8 cellular contexts compared by ENCODE assay signal in genomic region chr18:8389391-8390340, GRCh38.
A peak's percentile ranks its signal among the peaks of the same experiment; 100 is the strongest.
DNase-seq lines count a peak whose midpoint lies in the region; ATAC-seq, FAIRE-seq and TF ChIP-seq lines count a peak whose summit lies in the region.

No MANE protein-coding gene starts in this region.

- H3K4me1 ChIP-seq in Karpas-422 (ENCODE audit: low read length) (no peaks in the 10 kb centered on the region), H1 (replicated peaks in 1 of 4; ENCODE audit: control insufficient read depth in 3 of 4, insufficient read depth in 4 of 4, low read length in 3 of 4) (no peaks in the 10 kb centered on the region), lower lobe of right lung (no peaks in the 10 kb centered on the region), transverse colon (no peaks in the 10 kb centered on the region)

- no peak overlapping the region for H3K23ac ChIP-seq in H1 (ENCODE audit: insufficient read length)

- H3K4me2 ChIP-seq in Karpas-422 (ENCODE audit: low read depth, low read length, poor library complexity, severe bottlenecking) (no peak overlapping the region), H1 (ENCODE audit: insufficient read depth in 1 of 2, low read depth in 2 of 2, low read length in 2 of 2) (no peak overlapping the region)

- no peak overlapping the region; the same call in 1 of the 2 replicates for H3K18ac ChIP-seq in H1 (ENCODE audit: extremely low read depth, low read length)

- no peak overlapping the region for H3K9ac ChIP-seq in Karpas-422 (ENCODE audit: low read length)
- H3K9ac ChIP-seq in H1 (replicated peaks in 1 of 4; ENCODE audit: extremely low read depth in 1 of 4, low read depth in 3 of 4, low read length in 3 of 4) = no peak overlapping the region

- FAIRE-seq in H1 (lab: Jason Lieb, UNC) = peak; percentile 98

- TF ChIP-seq POLR2A in H1 (IDR thresholded peaks at IDR 0.05; ENCODE audit: control extremely low read depth in 1 of 2, low read depth in 2 of 2, low read length in 2 of 2) (no peak), transverse colon (IDR thresholded peaks at IDR 0.05) (no peak)

- no peaks in the 10 kb centered on the region for H3K9me3 ChIP-seq in Karpas-422 (ENCODE audit: low read length)
- H3K9me3 ChIP-seq in H1 (ENCODE audit: insufficient read depth in 2 of 2, low read depth in 1 of 2, low read length in 1 of 2) = no peaks in the 10 kb centered on the region
- no peaks in the 10 kb centered on the region for H3K9me3 ChIP-seq in lower lobe of right lung
- no peaks in the 10 kb centered on the region for H3K9me3 ChIP-seq in transverse colon

- no peak overlapping the region for H2BK5ac ChIP-seq in H1 (ENCODE audit: low read depth, low read length)

- ATAC-seq in lower lobe of right lung = peak; percentile 88 to 91

- H4K20me1 ChIP-seq in Karpas-422 (ENCODE audit: insufficient read depth, low read depth, low read length) (no peaks in the 10 kb centered on the region), H1 (replicated peaks in 1 of 2; ENCODE audit: control insufficient read depth in 1 of 2, insufficient read depth in 2 of 2, low read length in 2 of 2) (no peaks in the 10 kb centered on the region)

- TF ChIP-seq RAD21 in H1 (IDR thresholded peaks at IDR 0.05 in 1 of 2, conservative IDR thresholded peaks at IDR 0.05 in 1 of 2; ENCODE audit: low read depth in 2 of 2, low read length in 2 of 2) = peak; percentile 93 to 94

- H2BK12ac ChIP-seq in H1 (ENCODE audit: low read depth, low read length) = peak overlapping the region; percentile 65; the same call in 1 of the 2 replicates

- H2BK15ac ChIP-seq in H1 (ENCODE audit: low read length) = no peak overlapping the region

- in situ Hi-C loops in transverse colon (cut with MboI; ENCODE audit: low pct_ligation_motif_present in 1 of 4, low pct_unique_long_range_greater_than_20kb in 1 of 4, low sequenced_read_pairs in 3 of 4) = loop anchor here in 2 of 4 donors (25.0 kb wide), 2 partner anchors 602 to 1127 kb away; no protein-coding TSS in a partner anchor

- no peak overlapping the region for H2BK120ac ChIP-seq in H1 (replicated peaks; ENCODE audit: low read depth, low read length)

- H3K79me1 ChIP-seq in H1 (ENCODE audit: low read depth, low read length) = no peaks in the 10 kb centered on the region

- no peak overlapping the region for H4K91ac ChIP-seq in H1 (replicated peaks; ENCODE audit: insufficient read length, low read length)

- no peak for TF ChIP-seq EP300 in H1 (IDR thresholded peaks at IDR 0.05; ENCODE audit: borderline replicate concordance in 1 of 2, low read depth in 2 of 2, low read length in 2 of 2)
- TF ChIP-seq EP300 in transverse colon (IDR thresholded peaks at IDR 0.05; ENCODE audit: low read depth) = no peak

- no peaks in the 10 kb centered on the region for H3K23me2 ChIP-seq in H1 (ENCODE audit: low read depth, low read length)

- H3K36me3 ChIP-seq in Karpas-422 (ENCODE audit: insufficient read depth, low read length) = no peaks in the 10 kb centered on the region
- H3K36me3 ChIP-seq in H1 (ENCODE audit: control insufficient read depth in 2 of 4, insufficient read depth in 4 of 4, low read length in 3 of 4) = no peaks in the 10 kb centered on the region
- peaks cover 81% of the 10 kb centered on the region for H3K36me3 ChIP-seq in lower lobe of right lung
- no peaks in the 10 kb centered on the region for H3K36me3 ChIP-seq in transverse colon

- H2BK20ac ChIP-seq in H1 (ENCODE audit: low read length) = 0 out of 2 replicates have a peak overlapping the region, but pooled peaks have one; percentile 82

- H3K4me3 ChIP-seq in Karpas-422 (ENCODE audit: low read length) (no peak overlapping the region), H1 (ENCODE audit: extremely low read depth in 1 of 4, insufficient read depth in 2 of 4, low read depth in 3 of 4, low read length in 4 of 4) (no peak overlapping the region), lower lobe of right lung (no peak overlapping the region), transverse colon (no peak overlapping the region)

- H4K5ac ChIP-seq in H1 (ENCODE audit: insufficient read length, low read depth, low read length) = no peak overlapping the region

- POLR2A ChIA-PET in H1 (lab: Charles Lee; ENCODE audit: partially characterized antibody) = no interaction called here

- H3K9me2 ChIP-seq in Karpas-422 (replicated peaks; ENCODE audit: insufficient read depth, low read length) = no peaks in the 10 kb centered on the region

- H3K4ac ChIP-seq in H1 (replicated peaks; ENCODE audit: insufficient read length, low read depth, low read length) = no peak overlapping the region

- H3K56ac ChIP-seq in H1 (replicated peaks; ENCODE audit: insufficient read length, low read depth, low read length) = no peak overlapping the region

- CTCF ChIA-PET in H1 (lab: Charles Lee; ENCODE audit: partially characterized antibody) = interaction anchor here (0.6 to 4.5 kb wide), 60 partner anchors 8 to 1227 kb away, joined by 3 to 18 read pairs (median 4); partner anchors contain the start of gene PTPRM

- H3K79me2 ChIP-seq in Karpas-422 (ENCODE audit: low read length) (no peaks in the 10 kb centered on the region), H1 (ENCODE audit: control insufficient read depth in 1 of 2, insufficient read depth in 2 of 2, low read length in 2 of 2) (no peaks in the 10 kb centered on the region)

- peak; percentile 20 for DNase-seq in activated T-cell treated with anti-CD3 and anti-CD28 coated beads for 48 hours (ENCODE audit: low read depth)
- DNase-seq in activated T-cell treated with anti-CD3 and anti-CD28 coated beads for 4 hours = no peak
- DNase-seq in Karpas-422 = peak; percentile 88
- peak; percentile 19 for DNase-seq in SHP77 treated with DMSO at 0.1 percent for 48 hours (lab: John Stamatoyannopoulos, UW)
- DNase-seq in H1 (ENCODE audit: low read depth in 1 of 2, low spot score in 2 of 2) = peak; percentile 66 to 84
- peak; percentile 78 for DNase-seq in lower lobe of right lung
- peak; percentile 69 for DNase-seq in transverse colon
- DNase-seq in cerebellar nuclear complex (lab: John Stamatoyannopoulos, UW) = no peak

- 66% methylated on average over 14 of the region's 14 CpGs; no CpG with 5 or more reads in 1 of the 2 experiments for WGBS in H1 (ENCODE audit: extremely low coverage in 1 of 2, insufficient coverage in 1 of 2, insufficient read length in 1 of 2, insufficient replicate concordance in 2 of 2, low coverage in 1 of 2, low lambda C conversion rate in 2 of 2, missing lambda C conversion rate in 1 of 2), 2 experiments
- WGBS in transverse colon (ENCODE audit: low coverage in 1 of 2), 2 donors = 52 to 64% methylated on average over 7 to 14 of the region's 14 CpGs

- TF ChIP-seq CTCF in H1 (IDR thresholded peaks at IDR 0.05; ENCODE audit: control extremely low read depth in 1 of 3, insufficient read depth in 1 of 3, low read depth in 1 of 3, low read length in 3 of 3) = peak; percentile 86 to 96 (median 89)
- peak; percentile 76 for TF ChIP-seq CTCF in lower lobe of right lung (IDR thresholded peaks at IDR 0.05)
- peak; percentile 54 to 80 (median 66) for TF ChIP-seq CTCF in transverse colon (IDR thresholded peaks at IDR 0.05)

- no peak overlapping the region for H4K8ac ChIP-seq in H1 (ENCODE audit: extremely low read depth, insufficient read depth, low read length)

- intact Hi-C loops in lower lobe of right lung (cut with DNase I) = no loop called here
- intact Hi-C loops in transverse colon (cut with DNase I; ENCODE audit: low total_unique reads) = loop anchor here (10.0 kb wide), 1 partner anchor 1115 kb away; no protein-coding TSS in a partner anchor

- H3K27me3 ChIP-seq in Karpas-422 (ENCODE audit: low read length) = no peaks in the 10 kb centered on the region
- H3K27me3 ChIP-seq in H1 (replicated peaks in 1 of 4; ENCODE audit: control insufficient read depth in 3 of 4, extremely low read depth in 1 of 4, insufficient read depth in 3 of 4, low read length in 3 of 4) = no peaks in the 10 kb centered on the region
- H3K27me3 ChIP-seq in lower lobe of right lung (ENCODE audit: low read depth) = no peaks in the 10 kb centered on the region
- H3K27me3 ChIP-seq in transverse colon = no peaks in the 10 kb centered on the region

- 0 out of 2 replicates have a peak overlapping the region, but pooled peaks have one; percentile 18 for H2AK5ac ChIP-seq in H1 (ENCODE audit: low read depth, low read length)

- H2AFZ ChIP-seq in Karpas-422 (ENCODE audit: low read length) (no peak overlapping the region), H1 (ENCODE audit: low read length) (no peak overlapping the region)

- no peak overlapping the region for H3K14ac ChIP-seq in H1 (ENCODE audit: insufficient read length)

- H3K27ac ChIP-seq in Karpas-422 (ENCODE audit: low read length) (no peak overlapping the region), H1 (ENCODE audit: low read depth, low read length) (no peak overlapping the region), lower lobe of right lung (no peak overlapping the region), transverse colon (no peak overlapping the region)

TF ChIP-seq in H1, 55 proteins besides CTCF, POLR2A, EP300 and RAD21:
- no peak for TF ChIP-seq CBX5 (IDR thresholded peaks at IDR 0.05; ENCODE audit: low read depth, low read length)
- TF ChIP-seq TEAD4 (IDR thresholded peaks at IDR 0.05; ENCODE audit: low read depth, low read length) = peak; percentile 35; the same call in 1 of the 2 replicates

Comparison
In these comparisons a context has a peak if more than half of its experiments do, and no peak if none do; other contexts are left out.
1. DNase-seq: peak in activated T-cell treated with anti-CD3 and anti-CD28 coated beads for 48 hours (single experiment), Karpas-422 (single experiment), SHP77 treated with DMSO at 0.1 percent for 48 hours (single experiment), H1 (2 of 2), lower lobe of right lung (single experiment) and transverse colon (single experiment); none in activated T-cell treated with anti-CD3 and anti-CD28 coated beads for 4 hours (single experiment) and cerebellar nuclear complex (0 of 2).
2. Peak in every context shown above with its lines, with median percentiles within 50 percentile points of each other: CTCF ChIP-seq.